ENCODE assay signal across 9 cellular contexts in genomic region chr20:62305765-62306431, GRCh38. TPM values are rescaled to one million over a fixed set of nuclear protein-coding genes. Genes with fewer than 3 reads are reported as not detected.
DNase-seq lines count a peak whose midpoint lies in the region; ATAC-seq and TF ChIP-seq lines count a peak whose summit lies in the region.
"Had no signal": no experiment of that assay in that cellular context is flagged by ENCODE, and none has a peak within 500 bp of the region (broad histone marks: within the 10 kb centered on the region; RNA-seq: fewer than 3 reads in every experiment).

No MANE protein-coding gene starts in this region.

- no peak overlapping the region for H4K91ac ChIP-seq in mesenchymal stem cell (ENCODE audit: low read length)

- ATAC-seq in CD4-positive, alpha-beta T cell (ENCODE audit: poor library complexity), result no peak

- H3K27ac Mint-ChIP-seq in CD4-positive, alpha-beta T cell, result peak overlapping the region; percentile 17
- H3K27ac Mint-ChIP-seq in HFFc6, result 0 out of 2 replicates have a peak overlapping the region, but pooled peaks have one; percentile 29
- H3K27ac Mint-ChIP-seq in activated naive CD8-positive, alpha-beta T cell treated with anti-CD3 and anti-CD28 coated beads for 36 hours, result peak overlapping the region; percentile 52

- H2AFZ ChIP-seq in mesenchymal stem cell (ENCODE audit: low read depth, low read length), result no peak overlapping the region

- peaks cover 55% of the 10 kb centered on the region for H3K36me3 Mint-ChIP-seq in CD4-positive, alpha-beta T cell (ENCODE audit: low read depth)
- peaks cover 13% of the 10 kb centered on the region for H3K36me3 Mint-ChIP-seq in HFFc6 (ENCODE audit: low read depth)
- H3K36me3 Mint-ChIP-seq in activated naive CD8-positive, alpha-beta T cell treated with anti-CD3 and anti-CD28 coated beads for 36 hours, result peaks cover 17% of the 10 kb centered on the region

- H3K9me3 Mint-ChIP-seq in CD4-positive, alpha-beta T cell, result no peaks in the 10 kb centered on the region
- no peaks in the 10 kb centered on the region for H3K9me3 Mint-ChIP-seq in HFFc6
- H3K9me3 Mint-ChIP-seq in activated naive CD8-positive, alpha-beta T cell treated with anti-CD3 and anti-CD28 coated beads for 36 hours, result no peaks in the 10 kb centered on the region

- H3K4me2 ChIP-seq in mesenchymal stem cell (ENCODE audit: low read length, poor library complexity, severe bottlenecking), result peak overlapping the region; percentile 13

- no peak overlapping the region for H3K18ac ChIP-seq in mesenchymal stem cell (ENCODE audit: low read depth in 1 of 2, low read length in 2 of 2)

- no peak overlapping the region for H3K14ac ChIP-seq in mesenchymal stem cell (ENCODE audit: low read length in 2 of 2)

- H2BK12ac ChIP-seq in mesenchymal stem cell (ENCODE audit: low read length in 2 of 2), result no peak overlapping the region

- no peak overlapping the region for H2BK15ac ChIP-seq in mesenchymal stem cell (ENCODE audit: low read depth, poor library complexity, severe bottlenecking)

- no peak overlapping the region for H2BK120ac ChIP-seq in mesenchymal stem cell (ENCODE audit: low read depth, low read length)

- no peak overlapping the region for H2BK5ac ChIP-seq in mesenchymal stem cell (ENCODE audit: low read depth, low read length, poor library complexity, severe bottlenecking)

- no peaks in the 10 kb centered on the region for H3K27me3 ChIP-seq in CD4-positive, alpha-beta T cell (ENCODE audit: control insufficient read depth, insufficient read depth, low read length)
- no peaks in the 10 kb centered on the region for H3K27me3 ChIP-seq in mesenchymal stem cell (ENCODE audit: control insufficient read depth in 1 of 2, insufficient read depth in 1 of 2, low read length in 2 of 2)

- no peak overlapping the region for H2AK5ac ChIP-seq in mesenchymal stem cell (ENCODE audit: low read length, severe bottlenecking)

- peaks cover 26% of the 10 kb centered on the region for H3K4me1 Mint-ChIP-seq in CD4-positive, alpha-beta T cell (ENCODE audit: low read depth)
- peaks cover 32% of the 10 kb centered on the region for H3K4me1 Mint-ChIP-seq in HFFc6 (ENCODE audit: low read depth)
- H3K4me1 Mint-ChIP-seq in activated naive CD8-positive, alpha-beta T cell treated with anti-CD3 and anti-CD28 coated beads for 36 hours, result peaks cover 18% of the 10 kb centered on the region

- H3K9ac ChIP-seq in mesenchymal stem cell (ENCODE audit: low read length), result no peak overlapping the region

- no peak for DNase-seq in CD4-positive, alpha-beta T cell
- DNase-seq in HFFc6 (no peak), mesenchymal stem cell (no peak), SHP77 (lab: John Stamatoyannopoulos, UW) (no peak), C1 segment of cervical spinal cord (lab: John Stamatoyannopoulos, UW) (no peak), NCI-H748 (lab: John Stamatoyannopoulos, UW; ENCODE audit: unreplicated experiment) (no peak), SW 1271 (lab: John Stamatoyannopoulos, UW) (no peak)
- no peak for DNase-seq in activated naive CD8-positive, alpha-beta T cell treated with anti-CD3 and anti-CD28 coated beads for 36 hours

- peaks cover 44% of the 10 kb centered on the region for H3K4me1 ChIP-seq in mesenchymal stem cell (ENCODE audit: control insufficient read depth, insufficient read depth, low read depth, low read length)

- no peak overlapping the region for H3K4ac ChIP-seq in mesenchymal stem cell (ENCODE audit: low read depth in 1 of 2, low read length in 2 of 2)

- CTCF ChIA-PET in CD4-positive, alpha-beta T cell (lab: Charles Lee), result interaction anchor here (1.7 kb wide), 1 partner anchor 77 kb away, joined by 4 read pairs; no protein-coding TSS in a partner anchor

- intact Hi-C loops in CD4-positive, alpha-beta T cell (cut with DNase I, micrococcal nuclease), result loop anchor here in 1 of 2 experiments (2.0 kb wide), 1 partner anchor 239 kb away; no protein-coding TSS in a partner anchor

- POLR2A ChIA-PET in CD4-positive, alpha-beta T cell (lab: Charles Lee), result no interaction called here

- peak overlapping the region; percentile 3 for H4K8ac ChIP-seq in mesenchymal stem cell (ENCODE audit: low read length)

- H3K23ac ChIP-seq in mesenchymal stem cell (ENCODE audit: low read length in 2 of 2), result no peak overlapping the region

- no peak for TF ChIP-seq CTCF in CD4-positive, alpha-beta T cell (IDR thresholded peaks at IDR 0.05)
- no peak for TF ChIP-seq CTCF in HFFc6 (IDR thresholded peaks at IDR 0.05)

- no peaks in the 10 kb centered on the region for H3K79me1 ChIP-seq in mesenchymal stem cell (replicated peaks; ENCODE audit: low read length, poor library complexity, severe bottlenecking)

- no peak overlapping the region for H3K4me3 ChIP-seq in mesenchymal stem cell (ENCODE audit: insufficient read depth in 1 of 2, low read depth in 1 of 2, low read length in 2 of 2)

- peaks cover 50 to 75% of the 10 kb centered on the region in 2 experiments for H3K36me3 ChIP-seq in mesenchymal stem cell (ENCODE audit: control insufficient read depth in 1 of 2, insufficient read depth in 2 of 2, low read depth in 1 of 2, low read length in 2 of 2)

- WGBS in mesenchymal stem cell, result 94% methylated on average over 33 of the region's 33 CpGs

- H3K27ac ChIP-seq in CD4-positive, alpha-beta T cell (ENCODE audit: low read depth, low read length), result no peak overlapping the region
- H3K27ac ChIP-seq in mesenchymal stem cell (ENCODE audit: low read length, poor library complexity, severe bottlenecking), result peak overlapping the region; percentile 50

- H3K4me3 Mint-ChIP-seq in CD4-positive, alpha-beta T cell, result peak overlapping the region; percentile 70
- no peak overlapping the region; the same call in 1 of the 2 replicates for H3K4me3 Mint-ChIP-seq in HFFc6
- no peak overlapping the region for H3K4me3 Mint-ChIP-seq in activated naive CD8-positive, alpha-beta T cell treated with anti-CD3 and anti-CD28 coated beads for 36 hours

- no peaks in the 10 kb centered on the region for H3K27me3 Mint-ChIP-seq in CD4-positive, alpha-beta T cell
- H3K27me3 Mint-ChIP-seq in HFFc6 (ENCODE audit: insufficient read depth), result no peaks in the 10 kb centered on the region; the same call in 1 of the 2 replicates
- H3K27me3 Mint-ChIP-seq in activated naive CD8-positive, alpha-beta T cell treated with anti-CD3 and anti-CD28 coated beads for 36 hours, result no peaks in the 10 kb centered on the region

- no peaks in the 10 kb centered on the region for H3K9me3 ChIP-seq in CD4-positive, alpha-beta T cell (ENCODE audit: control insufficient read depth, low read length)
- H3K9me3 ChIP-seq in mesenchymal stem cell (ENCODE audit: control insufficient read depth, low read length), result no peaks in the 10 kb centered on the region
- H3K9me3 ChIP-seq: prostate gland had no signal

RNA-seq across cellular contexts. Expression of gene ADRM1, which starts 3.1 kb away (rescaled TPM):
- total RNA-seq in CD4-positive, alpha-beta T cell, result 10 to 100 TPM; 40.8 to 44.3 TPM
- 100 to 1,000 TPM; 126 to 133 (median 129) TPM for total RNA-seq in HFFc6 (2021; fragmentation: NEBNext Ultra II Directional; extraction: Animal tissue kit (Norgen Biotek cat#: 25700))
- 100 to 1,000 TPM; 136 to 139 TPM for total RNA-seq in activated naive CD8-positive, alpha-beta T cell treated with anti-CD3 and anti-CD28 coated beads for 36 hours
- 99.6 TPM for polyA plus RNA-seq in mesenchymal stem cell (2013, experiment 1 of 2)
- 97.9 TPM for polyA plus RNA-seq in mesenchymal stem cell (2013, experiment 2 of 2)
